Comparison of ENCODE assay signal across 14 cellular contexts in genomic region chr6:10531942-10532341, GRCh38. TPM values are rescaled to one million over a fixed set of nuclear protein-coding genes. Genes with fewer than 3 reads are reported as not detected.
DNase-seq lines count a peak whose midpoint lies in the region; ATAC-seq and TF ChIP-seq lines count a peak whose summit lies in the region.
"Had no signal": no experiment of that assay in that cellular context is flagged by ENCODE, and none has a peak within 500 bp of the region (broad histone marks: within the 10 kb centered on the region; RNA-seq: fewer than 3 reads in every experiment).

No MANE protein-coding gene starts in this region.

- 51% methylated on average over 9 of the region's 9 CpGs for WGBS in right cardiac atrium

- no peak for TF ChIP-seq POLR2A in uterus (IDR thresholded peaks at IDR 0.05)

- peak overlapping the region; percentile 18 for H3K27ac Mint-ChIP-seq in stimulated activated naive CD8-positive, alpha-beta T cell treated with anti-CD3 and anti-CD28 coated beads, Interleukin-15, Interleukin-2, amounts not matched to agents 100 ng/mL and 50 ng/mL, for 24 hours

- H3K4me1 Mint-ChIP-seq in stimulated activated naive CD8-positive, alpha-beta T cell treated with anti-CD3 and anti-CD28 coated beads, Interleukin-15, Interleukin-2, amounts not matched to agents 100 ng/mL and 50 ng/mL, for 24 hours (ENCODE audit: low read depth) = peaks cover 70% of the 10 kb centered on the region

- peak overlapping the region; percentile 67 for H3K4me3 Mint-ChIP-seq in stimulated activated naive CD8-positive, alpha-beta T cell treated with anti-CD3 and anti-CD28 coated beads, Interleukin-15, Interleukin-2, amounts not matched to agents 100 ng/mL and 50 ng/mL, for 24 hours

- H3K27me3 ChIP-seq in right cardiac atrium (ENCODE audit: control insufficient read depth, insufficient read depth) (no peaks in the 10 kb centered on the region), uterus (no peaks in the 10 kb centered on the region)
- H3K27me3 ChIP-seq: transverse colon had no signal

- no peaks in the 10 kb centered on the region for H3K36me3 ChIP-seq in uterus
- H3K36me3 ChIP-seq: transverse colon had no signal

- H3K4me3 ChIP-seq in right cardiac atrium (ENCODE audit: low read length) (peak overlapping the region; percentile 30), uterus (no peak overlapping the region)

- H3K9me3 Mint-ChIP-seq in stimulated activated naive CD8-positive, alpha-beta T cell treated with anti-CD3 and anti-CD28 coated beads, Interleukin-15, Interleukin-2, amounts not matched to agents 100 ng/mL and 50 ng/mL, for 24 hours = no peaks in the 10 kb centered on the region

- H3K27me3 Mint-ChIP-seq in stimulated activated naive CD8-positive, alpha-beta T cell treated with anti-CD3 and anti-CD28 coated beads, Interleukin-15, Interleukin-2, amounts not matched to agents 100 ng/mL and 50 ng/mL, for 24 hours = no peaks in the 10 kb centered on the region

- H3K4me1 ChIP-seq in right cardiac atrium (ENCODE audit: control insufficient read depth, insufficient read depth, low read length) (no peaks in the 10 kb centered on the region), uterus (no peaks in the 10 kb centered on the region)

- H3K27ac ChIP-seq in right cardiac atrium (ENCODE audit: low read length) = no peak overlapping the region
- H3K27ac ChIP-seq in uterus = no peak overlapping the region
- H3K27ac ChIP-seq: transverse colon had no signal

- ATAC-seq in stimulated activated naive CD8-positive, alpha-beta T cell treated with anti-CD3 and anti-CD28 coated beads, Interleukin-15, Interleukin-2, amounts not matched to agents 100 U/mL and 50 U/mL, for 24 hours = no peak
- peak in 1 of 2 donors; percentile 64 for ATAC-seq in right cardiac atrium
- no peak for ATAC-seq in GM18909 (IDR thresholded peaks at IDR 0.05; ENCODE audit: poor library complexity, unreplicated experiment)
- ATAC-seq: activated CD4-positive, CD25-positive, alpha-beta regulatory T cell treated with anti-CD3 and anti-CD28 coated beads, Interleukin-2, amount 50 U/mL, for 24 hours had no signal

- intact Hi-C loops in right cardiac atrium (cut with DNase I) (no loop called here), uterus (cut with DNase I; ENCODE audit: low total_unique reads) (no loop called here)

- peaks cover 4% of the 10 kb centered on the region for H3K36me3 Mint-ChIP-seq in stimulated activated naive CD8-positive, alpha-beta T cell treated with anti-CD3 and anti-CD28 coated beads, Interleukin-15, Interleukin-2, amounts not matched to agents 100 ng/mL and 50 ng/mL, for 24 hours (ENCODE audit: low read depth)

- no peaks in the 10 kb centered on the region for H3K9me3 ChIP-seq in right cardiac atrium (ENCODE audit: control insufficient read depth, low read length)
- H3K9me3 ChIP-seq in uterus = no peaks in the 10 kb centered on the region
- H3K9me3 ChIP-seq: transverse colon had no signal

- DNase-seq in stimulated activated naive CD8-positive, alpha-beta T cell treated with anti-CD3 and anti-CD28 coated beads, Interleukin-15, Interleukin-2, amounts not matched to agents 100 U/mL and 50 U/mL, for 24 hours = no peak
- no peak for DNase-seq in right cardiac atrium
- DNase-seq in ecto neural progenitor cell (ENCODE audit: low spot score) = no peak
- no peak for DNase-seq in uterus
- no peak for DNase-seq in middle frontal gyrus (ENCODE audit: extremely low spot score, low spot score)
- DNase-seq: effector CD4-positive, alpha-beta T cell; mesendoderm; NCI-H2227 treated with DMSO at 0.1 percent for 48 hours; retina; transverse colon had no signal

- TF ChIP-seq CTCF in uterus (IDR thresholded peaks at IDR 0.05) = no peak

TF ChIP-seq in PFSK-1, 5 proteins besides CTCF, POLR2A, EP300 and RAD21:
- TF ChIP-seq FOXP2 (optimal IDR thresholded peaks at IDR 0.05; ENCODE audit: borderline replicate concordance, extremely low read depth, extremely low read length, insufficient read depth) (no peak), REST (IDR thresholded peaks at IDR 0.05; ENCODE audit: insufficient read depth in 1 of 2, low read depth in 2 of 2, low read length in 2 of 2) (0 out of 4 replicates have a peak, but pooled peaks of 1 of the 2 experiments have one; percentile 21), POLR2AphosphoS5 (IDR thresholded peaks at IDR 0.05; ENCODE audit: low read depth, low read length) (peak; percentile 56; the same call in 1 of the 2 replicates), SIN3A (IDR thresholded peaks at IDR 0.05; ENCODE audit: borderline replicate concordance, insufficient read depth, low read length) (peak; percentile 84; the same call in 1 of the 2 replicates), TAF1 (IDR thresholded peaks at IDR 0.05; ENCODE audit: borderline replicate concordance, insufficient read depth, low read length) (no peak; the same call in 1 of the 2 replicates)

RNA-seq across cellular contexts. Expression of gene GCNT2, which starts 10.8 kb away (rescaled TPM):
- 6.1 TPM for polyA plus RNA-seq in PFSK-1 (2012; ENCODE audit: insufficient read length, low read depth)
- total RNA-seq in right cardiac atrium (10 to 100 TPM in 1 of 4 donors, 1 to 10 TPM in 3; 5.2 to 10.4 (median 7.7) TPM), uterus (10 to 100 TPM in 2 of 4 donors, 1 to 10 TPM in 2; 7.8 to 16.2 (median 10.9) TPM)
- 3.4 TPM for polyA plus RNA-seq in right cardiac atrium
